In genomic region chr6:143745160-143746133, GRCh38 we compare ENCODE assay signal across 8 cellular contexts.
DNase-seq lines count a peak whose midpoint lies in the region; ATAC-seq and TF ChIP-seq lines count a peak whose summit lies in the region.

No MANE protein-coding gene starts in this region.

- TF ChIP-seq RAD21 in Ishikawa (IDR thresholded peaks at IDR 0.05; ENCODE audit: low read depth) = no peak

- no peak for TF ChIP-seq CTCF in astrocyte of the cerebellum (IDR thresholded peaks at IDR 0.05; ENCODE audit: low read depth, low read length, missing control alignments)

- no peak for ATAC-seq in HG03521 (IDR thresholded peaks at IDR 0.05; ENCODE audit: unreplicated experiment)
- no peak for ATAC-seq in GM21529 (IDR thresholded peaks at IDR 0.05; ENCODE audit: unreplicated experiment)

- DNase-seq in astrocyte of the cerebellum (ENCODE audit: low read depth) (peak; percentile 80), islet precursor cell (peak; percentile 92), superior temporal gyrus (ENCODE audit: extremely low spot score) (peak; percentile 38), GM19238 (ENCODE audit: insufficient read length, low spot score) (no peak), T1000 (lab: John Stamatoyannopoulos, UW) (no peak)

- peak; percentile 83 for TF ChIP-seq EP300 in Ishikawa (IDR thresholded peaks at IDR 0.05; ENCODE audit: borderline replicate concordance)

- in situ Hi-C loops in astrocyte of the cerebellum (cut with HindIII; ENCODE audit: low sequenced_read_pairs) = no loop called here

- H3K4me3 ChIP-seq in astrocyte of the cerebellum (ENCODE audit: low read depth, low read length) = peak overlapping the region; percentile 7

TF ChIP-seq in Ishikawa, 13 proteins besides CTCF, POLR2A, EP300 and RAD21:
- TF ChIP-seq TAF1 (IDR thresholded peaks at IDR 0.05; ENCODE audit: low read depth) (no peak), USF1 (IDR thresholded peaks at IDR 0.05) (no peak), EGR1 (IDR thresholded peaks at IDR 0.05) (no peak), ZBTB7A (IDR thresholded peaks at IDR 0.05; ENCODE audit: low read depth) (no peak), TEAD4 (IDR thresholded peaks at IDR 0.05) (peak; percentile 85), NFIC (IDR thresholded peaks at IDR 0.05) (peak; percentile 92), CEBPB (IDR thresholded peaks at IDR 0.05) (no peak), CREB1 (IDR thresholded peaks at IDR 0.05; ENCODE audit: low read depth) (no peak), YY1 (IDR thresholded peaks at IDR 0.05; ENCODE audit: low read depth) (peak; percentile 14; the same call in 1 of the 2 replicates), TCF12 (IDR thresholded peaks at IDR 0.05; ENCODE audit: low read depth) (peak; percentile 72; the same call in 1 of the 2 replicates), FOXM1 (IDR thresholded peaks at IDR 0.05; ENCODE audit: borderline replicate concordance, low read depth) (peak; percentile 78; the same call in 1 of the 2 replicates)
- TF ChIP-seq, protein P1, sequence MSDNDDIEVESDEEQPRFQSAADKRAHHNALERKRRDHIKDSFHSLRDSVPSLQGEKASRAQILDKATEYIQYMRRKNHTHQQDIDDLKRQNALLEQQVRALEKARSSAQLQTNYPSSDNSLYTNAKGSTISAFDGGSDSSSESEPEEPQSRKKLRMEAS (IDR thresholded peaks at IDR 0.05) = 0 out of 2 replicates have a peak, but pooled peaks have one; percentile 34
- TF ChIP-seq, protein P2, sequence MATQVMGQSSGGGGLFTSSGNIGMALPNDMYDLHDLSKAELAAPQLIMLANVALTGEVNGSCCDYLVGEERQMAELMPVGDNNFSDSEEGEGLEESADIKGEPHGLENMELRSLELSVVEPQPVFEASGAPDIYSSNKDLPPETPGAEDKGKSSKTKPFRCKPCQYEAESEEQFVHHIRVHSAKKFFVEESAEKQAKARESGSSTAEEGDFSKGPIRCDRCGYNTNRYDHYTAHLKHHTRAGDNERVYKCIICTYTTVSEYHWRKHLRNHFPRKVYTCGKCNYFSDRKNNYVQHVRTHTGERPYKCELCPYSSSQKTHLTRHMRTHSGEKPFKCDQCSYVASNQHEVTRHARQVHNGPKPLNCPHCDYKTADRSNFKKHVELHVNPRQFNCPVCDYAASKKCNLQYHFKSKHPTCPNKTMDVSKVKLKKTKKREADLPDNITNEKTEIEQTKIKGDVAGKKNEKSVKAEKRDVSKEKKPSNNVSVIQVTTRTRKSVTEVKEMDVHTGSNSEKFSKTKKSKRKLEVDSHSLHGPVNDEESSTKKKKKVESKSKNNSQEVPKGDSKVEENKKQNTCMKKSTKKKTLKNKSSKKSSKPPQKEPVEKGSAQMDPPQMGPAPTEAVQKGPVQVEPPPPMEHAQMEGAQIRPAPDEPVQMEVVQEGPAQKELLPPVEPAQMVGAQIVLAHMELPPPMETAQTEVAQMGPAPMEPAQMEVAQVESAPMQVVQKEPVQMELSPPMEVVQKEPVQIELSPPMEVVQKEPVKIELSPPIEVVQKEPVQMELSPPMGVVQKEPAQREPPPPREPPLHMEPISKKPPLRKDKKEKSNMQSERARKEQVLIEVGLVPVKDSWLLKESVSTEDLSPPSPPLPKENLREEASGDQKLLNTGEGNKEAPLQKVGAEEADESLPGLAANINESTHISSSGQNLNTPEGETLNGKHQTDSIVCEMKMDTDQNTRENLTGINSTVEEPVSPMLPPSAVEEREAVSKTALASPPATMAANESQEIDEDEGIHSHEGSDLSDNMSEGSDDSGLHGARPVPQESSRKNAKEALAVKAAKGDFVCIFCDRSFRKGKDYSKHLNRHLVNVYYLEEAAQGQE (IDR thresholded peaks at IDR 0.05; ENCODE audit: low read depth) = no peak

Comparison
In these comparisons a context has a peak if more than half of its experiments do, and no peak if none do; other contexts are left out.
1. DNase-seq: peak in astrocyte of the cerebellum (single experiment), islet precursor cell (single experiment) and superior temporal gyrus (single experiment); none in GM19238 (single experiment) and T1000 (single experiment).